8 cellular contexts compared by ENCODE assay signal in the genomic region with DNA sequence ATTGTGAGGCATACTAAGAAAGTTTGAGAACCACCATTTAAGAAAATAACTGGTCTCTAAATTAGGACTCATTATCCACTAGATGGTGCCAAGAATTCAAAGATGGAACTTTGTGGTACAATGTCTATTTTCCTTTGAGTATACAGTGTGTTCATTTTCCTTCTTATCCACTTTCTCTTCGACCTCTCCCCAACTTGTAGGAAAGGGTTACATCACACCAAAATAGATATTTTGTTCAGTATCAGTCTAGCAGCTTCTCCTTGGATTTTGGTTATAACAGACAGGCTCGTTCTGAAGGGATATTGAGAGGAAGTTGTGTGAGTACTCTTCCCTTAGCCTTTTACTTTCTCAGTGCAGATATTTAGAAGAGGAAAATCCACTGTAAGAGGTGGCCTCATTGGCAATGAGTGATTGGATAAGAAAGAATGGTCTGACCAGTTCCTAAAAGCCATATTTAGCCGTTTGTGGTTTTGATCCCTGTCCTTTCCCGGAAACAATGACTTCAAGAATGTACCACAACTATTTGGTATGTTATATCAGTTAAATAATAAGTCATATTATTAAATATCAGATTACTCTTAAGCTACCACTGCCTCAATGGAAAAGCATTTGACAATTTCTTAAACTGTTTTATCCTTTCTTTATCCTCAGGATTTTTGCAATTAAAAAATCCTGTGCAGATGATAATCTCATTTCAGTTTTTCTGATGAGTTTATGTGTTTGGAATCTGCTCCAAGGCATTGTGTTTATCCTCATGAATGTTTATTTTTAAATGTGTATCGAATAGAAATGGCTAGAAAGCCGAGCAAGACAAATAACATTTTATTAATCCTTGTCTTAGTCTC.
DNase-seq lines count a peak whose midpoint lies in the region; ATAC-seq, FAIRE-seq and TF ChIP-seq lines count a peak whose summit lies in the region.

No MANE protein-coding gene starts in this region.

- peak; percentile 66 to 90 (median 89) for ATAC-seq in pancreas
- ATAC-seq in HG02870 (IDR thresholded peaks at IDR 0.05; ENCODE audit: unreplicated experiment): no peak
- no peak for ATAC-seq in GM19397 (IDR thresholded peaks at IDR 0.05; ENCODE audit: unreplicated experiment)

- 47 to 51% methylated on average over 6 of the region's 6 CpGs for WGBS in pancreas, 2 donors

- in situ Hi-C loops in GM13976 (cut with MboI; ENCODE audit: low sequenced_read_pairs, unreplicated experiment): loop anchor here (5.0 kb wide), 1 partner anchor 183 kb away; no protein-coding TSS in a partner anchor

- no peaks in the 10 kb centered on the region for H3K4me1 ChIP-seq in pancreas

- peak overlapping the region in 3 of 4 donors; percentile 1 to 34 (median 16) for H3K27ac ChIP-seq in pancreas

- no peaks in the 10 kb centered on the region for H3K27me3 ChIP-seq in pancreas

- no peaks in the 10 kb centered on the region for H3K36me3 ChIP-seq in pancreas

- intact Hi-C loops in pancreas (cut with DNase I): no loop called here

- TF ChIP-seq CTCF in AG09309 (IDR thresholded peaks at IDR 0.05; ENCODE audit: control insufficient read depth, insufficient read depth, low read depth, low read length, missing control alignments) (peak; percentile 45), GM13976 (IDR thresholded peaks at IDR 0.05; ENCODE audit: borderline replicate concordance, control extremely low read depth, extremely low read depth, insufficient read depth, missing control alignments) (peak; percentile 17), WI38 (IDR thresholded peaks at IDR 0.05; ENCODE audit: low read depth, low read length) (peak; percentile 9; the same call in 1 of the 2 replicates), fibroblast of villous mesenchyme (IDR thresholded peaks at IDR 0.05; ENCODE audit: insufficient read depth, low read depth, low read length) (peak; percentile 51), pancreas (IDR thresholded peaks at IDR 0.05) (peak in 1 of 4 donors; percentile 20)

- peak; percentile 93 for FAIRE-seq in pancreas (lab: Jason Lieb, UNC)

- H3K9me3 ChIP-seq in pancreas: no peaks in the 10 kb centered on the region

- DNase-seq in AG09309 (ENCODE audit: low read depth) (peak; percentile 96), GM13976 (ENCODE audit: low spot score) (peak; percentile 53), MV-4-11 (lab: John Stamatoyannopoulos, UW) (peak; percentile 81), fibroblast of villous mesenchyme (ENCODE audit: low read depth) (peak; percentile 85), pancreas (no peak)

- H3K4me3 ChIP-seq in AG09309 (ENCODE audit: control insufficient read depth, low read depth, low read length): no peak overlapping the region; the same call in 1 of the 2 replicates
- H3K4me3 ChIP-seq in WI38 (ENCODE audit: low read depth, low read length): peak overlapping the region; percentile 52
- H3K4me3 ChIP-seq in fibroblast of villous mesenchyme (ENCODE audit: low read depth, low read length): peak overlapping the region; percentile 27
- no peak overlapping the region for H3K4me3 ChIP-seq in pancreas

Comparison
In these comparisons a context has a peak if more than half of its experiments do, and no peak if none do; other contexts are left out.
1. DNase-seq: peak in AG09309 (single experiment), GM13976 (single experiment), MV-4-11 (single experiment) and fibroblast of villous mesenchyme (single experiment); none in pancreas (0 of 6).
2. H3K4me3 ChIP-seq: peak in WI38 (single experiment) and fibroblast of villous mesenchyme (single experiment); none in AG09309 (single experiment) and pancreas (0 of 4).
3. ATAC-seq: peak in pancreas (4 of 4); none in HG02870 (single experiment) and GM19397 (single experiment).